Comparison of ENCODE assay signal across 14 cellular contexts in genomic region chr6:88573971-88574370, GRCh38.
"Had no signal": no experiment of that assay in that cellular context is flagged by ENCODE, and none has a peak within 500 bp of the region (broad histone marks: within the 10 kb centered on the region; RNA-seq: fewer than 3 reads in every experiment).

No MANE protein-coding gene starts in this region.

- H3K27ac ChIP-seq: epithelial cell of prostate, gastrocnemius medialis, left lung, sigmoid colon, suprapubic skin, upper lobe of left lung had no signal

- H3K27me3 ChIP-seq: gastrocnemius medialis, left lung, sigmoid colon, suprapubic skin, upper lobe of left lung had no signal

- ATAC-seq: effector memory CD8-positive, alpha-beta T cell; gastrocnemius medialis; left lung had no signal

- H3K4me1 ChIP-seq: gastrocnemius medialis, left lung, suprapubic skin, upper lobe of left lung had no signal

- H3K9me3 ChIP-seq: gastrocnemius medialis, suprapubic skin had no signal

- H3K36me3 ChIP-seq: gastrocnemius medialis, left lung, sigmoid colon, suprapubic skin, upper lobe of left lung had no signal

- DNase-seq: activated CD4-positive, alpha-beta T cell treated with anti-CD3 and anti-CD28 coated beads for 48 hours; activated naive CD4-positive, alpha-beta T cell treated with Interleukin-2 at 50 U/mL for 16 hours; central memory CD4-positive, alpha-beta T cell; cortex of kidney; effector memory CD8-positive, alpha-beta T cell; gastrocnemius medialis; islet precursor cell; left lung; sigmoid colon; stimulated activated CD4-positive, alpha-beta T cell treated with anti-CD3 and anti-CD28 coated beads, Interleukin-12 subunit alpha, Interleukin-12 subunit beta, amount 100 ng/mL, for 4 hours; stimulated activated naive CD4-positive, alpha-beta T cell treated with Interleukin-2 at 50 U/mL for 16 hours; upper lobe of left lung had no signal

- H3K4me3 ChIP-seq: gastrocnemius medialis, left lung, sigmoid colon, suprapubic skin, upper lobe of left lung had no signal
